In genomic region chr17:61556224-61557188, GRCh38 we compare ENCODE assay signal across 24 cellular contexts. TPM values are rescaled to one million over a fixed set of nuclear protein-coding genes. Genes with fewer than 3 reads are reported as not detected.
A peak's percentile ranks its signal among the peaks of the same experiment; 100 is the strongest.
DNase-seq lines count a peak whose midpoint lies in the region; ATAC-seq, FAIRE-seq and TF ChIP-seq lines count a peak whose summit lies in the region.
"Had no signal": no experiment of that assay in that cellular context is flagged by ENCODE, and none has a peak within 500 bp of the region (broad histone marks: within the 10 kb centered on the region; RNA-seq: fewer than 3 reads in every experiment).

No MANE protein-coding gene starts in this region.

- CTCF ChIA-PET in Panc1 (lab: Charles Lee) = interaction anchor here (0.6 to 0.8 kb wide), 3 partner anchors 18 to 109 kb away, joined by 3 to 8 read pairs (median 6); no protein-coding TSS in a partner anchor

- peak; percentile 77 for FAIRE-seq in urothelium cell line (lab: Jason Lieb, UNC)

- H3K27ac ChIP-seq in Panc1 (ENCODE audit: low read length) (peak overlapping the region; percentile 24; the same call in 1 of the 2 replicates), fibroblast of lung (ENCODE audit: insufficient read depth, low read length) (no peak overlapping the region)
- H3K27ac ChIP-seq: KMS-11, tibial nerve had no signal

- no peaks in the 10 kb centered on the region for H3K9me3 ChIP-seq in Panc1 (ENCODE audit: control insufficient read depth, insufficient read depth, low read depth, low read length)
- no peaks in the 10 kb centered on the region for H3K9me3 ChIP-seq in fibroblast of lung (ENCODE audit: control insufficient read depth, insufficient read depth, low read depth, low read length)
- H3K9me3 ChIP-seq: tibial nerve had no signal

- no peaks in the 10 kb centered on the region for H4K20me1 ChIP-seq in fibroblast of lung (ENCODE audit: control insufficient read depth, extremely low read depth, insufficient read depth, low read length)

- in situ Hi-C loops in Panc1 (cut with HindIII; ENCODE audit: low pct_unique_long_range_greater_than_20kb, low sequenced_read_pairs) = no loop called here

- H3K9ac ChIP-seq in fibroblast of lung (ENCODE audit: insufficient read depth, low read length) = no peak overlapping the region
- H3K9ac ChIP-seq: KMS-11 had no signal

- TF ChIP-seq CTCF in Panc1 (IDR thresholded peaks at IDR 0.05) = no peak
- TF ChIP-seq CTCF in fibroblast of lung (conservative IDR thresholded peaks at IDR 0.05 in 1 of 2, IDR thresholded peaks at IDR 0.05 in 1 of 2; ENCODE audit: low read depth in 1 of 2, low read length in 2 of 2) = no peak

- POLR2A ChIA-PET in Panc1 (lab: Charles Lee) = no interaction called here

- ATAC-seq in Panc1 (peak; percentile 72), HG03280 (IDR thresholded peaks at IDR 0.05; ENCODE audit: unreplicated experiment) (no peak)
- ATAC-seq: activated T-helper 17 cell treated with anti-CD3 and anti-CD28 coated beads, Interleukin-2, amount 50 U/mL, for 72 hours; CD8-positive, alpha-beta T cell; esophagus mucosa had no signal

- H2AFZ ChIP-seq in fibroblast of lung (ENCODE audit: low read length) = peak overlapping the region; percentile 90

- peaks cover 10% of the 10 kb centered on the region; the same call in 1 of the 2 replicates for H3K4me1 ChIP-seq in Panc1 (ENCODE audit: control insufficient read depth, insufficient read depth, low read length)
- peaks cover 3% of the 10 kb centered on the region for H3K4me1 ChIP-seq in fibroblast of lung (ENCODE audit: control insufficient read depth, extremely low read depth, insufficient read depth, low read length)
- H3K4me1 ChIP-seq: tibial nerve had no signal

- H3K4me2 ChIP-seq in fibroblast of lung (ENCODE audit: extremely low read depth, insufficient read depth, low read length) = peak overlapping the region; percentile 84
- H3K4me2 ChIP-seq: KMS-11 had no signal

- no peaks in the 10 kb centered on the region for H3K27me3 ChIP-seq in Panc1 (ENCODE audit: control insufficient read depth, insufficient read depth, low read length)
- H3K27me3 ChIP-seq in fibroblast of lung (ENCODE audit: control insufficient read depth, insufficient read depth, low read length) = no peaks in the 10 kb centered on the region
- H3K27me3 ChIP-seq: tibial nerve had no signal

- H3K4me3 ChIP-seq in Panc1 (ENCODE audit: low read depth in 2 of 2, low read length in 2 of 2) = peak overlapping the region; percentile 7 to 25; a peak in 3 of 4 replicates
- H3K4me3 ChIP-seq in fibroblast of lung (replicated peaks in 1 of 4; ENCODE audit: control extremely low read depth in 1 of 4, insufficient read depth in 1 of 4, low read depth in 3 of 4, low read length in 4 of 4) = peak overlapping the region in 3 of 4 experiments; percentile 9 to 23 (median 20)
- H3K4me3 ChIP-seq: tibial nerve had no signal

- BruUV-seq in Panc1 (replicated peaks; lab: Mats Ljungman, UMichigan) = no TSS peak

- H3K79me2 ChIP-seq in fibroblast of lung (ENCODE audit: control insufficient read depth, insufficient read depth, low read length) = no peaks in the 10 kb centered on the region

- H3K36me3 ChIP-seq in Panc1 (ENCODE audit: control insufficient read depth, insufficient read depth, low read length) = no peaks in the 10 kb centered on the region
- no peaks in the 10 kb centered on the region for H3K36me3 ChIP-seq in fibroblast of lung (ENCODE audit: control insufficient read depth, insufficient read depth, low read length)
- H3K36me3 ChIP-seq: tibial nerve had no signal

- DNase-seq in SIG-M5 treated with dmso at 0.1 percent for 504 hours (lab: John Stamatoyannopoulos, UW; ENCODE audit: unreplicated experiment) (peak; percentile 57), SIG-M5 (lab: John Stamatoyannopoulos, UW) (no peak), Panc1 (ENCODE audit: low read depth, low spot score) (no peak), fibroblast of lung (ENCODE audit: low read depth in 2 of 2) (peak; percentile 34 to 37), urothelium cell line (ENCODE audit: low spot score) (no peak), NOMO-1 treated with dmso at 0.1 percent for 144 hours (lab: John Stamatoyannopoulos, UW; ENCODE audit: unreplicated experiment) (no peak), Ammon's horn (ENCODE audit: low spot score) (no peak)
- DNase-seq: activated CD4-positive, CD25-positive, alpha-beta regulatory T cell treated with anti-CD3 and anti-CD28 coated beads, Interleukin-2, amount 50 U/mL, for 72 hours; caudate nucleus; CD8-positive, alpha-beta T cell; DMS79 treated with DMSO at 0.1 percent for 48 hours; hypothalamus; NCI-H2171; NK-92 treated with Interleukin-12 subunit alpha and Interleukin-12 subunit beta, amount 100 ng/mL, for 24 hours; SHP77; stimulated activated CD4-positive, alpha-beta T cell treated with anti-CD3 and anti-CD28 coated beads, Interleukin-15, amount 100 ng/mL, for 24 hours; stimulated activated naive CD4-positive, alpha-beta T cell had no signal

- intact Hi-C loops in Panc1 (cut with micrococcal nuclease; ENCODE audit: unreplicated experiment) = no loop called here

RNA-seq across cellular contexts. Expression of gene NACA2, which starts 34.5 kb away (rescaled TPM):
- total RNA-seq in Panc1 (2021; ENCODE audit: unreplicated experiment) = not detected
- polyA plus RNA-seq in Panc1 (2012; ENCODE audit: insufficient read length) = 2.7 TPM
- total RNA-seq in fibroblast of lung = not detected in 2 replicates
- 0.17 TPM in 1 of 2 replicates, not detected in the other for polyA plus RNA-seq in fibroblast of lung
- 0.27 and 0.61 TPM in 2 replicates for polyA plus RNA-seq in fibroblast of lung (2012)
- polyA minus RNA-seq in fibroblast of lung (ENCODE audit: low replicate concordance) = not detected in 2 replicates
- total RNA-seq: activated T-helper 17 cell treated with anti-CD3 and anti-CD28 coated beads, Interleukin-2, amount 50 U/mL, for 72 hours; esophagus mucosa; kidney epithelial cell; tibial nerve had no signal
- polyA plus RNA-seq: neural cell had no signal

Comparison
In these comparisons a context has a peak if more than half of its experiments do, and no peak if none do; other contexts are left out.
1. DNase-seq: peak in SIG-M5 treated with dmso at 0.1 percent for 504 hours (single experiment) and fibroblast of lung (2 of 2); none in SIG-M5 (single experiment), Panc1 (single experiment), urothelium cell line (single experiment), NOMO-1 treated with dmso at 0.1 percent for 144 hours (single experiment) and Ammon's horn (single experiment).